Comparison of ENCODE assay signal across 14 cellular contexts in genomic region chr2:19607931-19608762, GRCh38.
DNase-seq lines count a peak whose midpoint lies in the region; ATAC-seq, FAIRE-seq and TF ChIP-seq lines count a peak whose summit lies in the region.
"Had no signal": no experiment of that assay in that cellular context is flagged by ENCODE, and none has a peak within 500 bp of the region (broad histone marks: within the 10 kb centered on the region; RNA-seq: fewer than 3 reads in every experiment).

No MANE protein-coding gene starts in this region.

- H4K91ac ChIP-seq in H9 (ENCODE audit: insufficient read length, low read depth, low read length): no peak overlapping the region

- no peak overlapping the region for H2AK5ac ChIP-seq in H9 (ENCODE audit: insufficient read length, low read length)

- H3K36me3 Mint-ChIP-seq in H9 (ENCODE audit: insufficient read depth in 1 of 3, low read depth in 3 of 3): no peaks in the 10 kb centered on the region
- H3K36me3 Mint-ChIP-seq in T-helper 2 cell treated with Interferon-gamma antibody and Interleukin-4, amounts not matched to agents 5 μg/mL and 100 μg/mL, for 36 hours (ENCODE audit: low read depth): no peaks in the 10 kb centered on the region
- H3K36me3 Mint-ChIP-seq: neural progenitor cell; stimulated activated effector memory CD8-positive, alpha-beta T cell treated with anti-CD3 and anti-CD28 coated beads, Interleukin-12 subunit alpha, Interleukin-12 subunit beta, amount 100 ng/mL, for 72 hours had no signal

- H4K5ac ChIP-seq in H9 (ENCODE audit: insufficient read length, low read depth, low read length): no peak overlapping the region

- no peaks in the 10 kb centered on the region for H3K9me3 ChIP-seq in A549
- no peaks in the 10 kb centered on the region for H3K9me3 ChIP-seq in left lung
- H3K9me3 ChIP-seq in H9 (ENCODE audit: control insufficient read depth, low read depth, low read length): no peaks in the 10 kb centered on the region

- no peaks in the 10 kb centered on the region for H3K9me3 Mint-ChIP-seq in H9
- H3K9me3 Mint-ChIP-seq in T-helper 2 cell treated with Interferon-gamma antibody and Interleukin-4, amounts not matched to agents 5 μg/mL and 100 μg/mL, for 36 hours: peaks cover 3% of the 10 kb centered on the region
- H3K9me3 Mint-ChIP-seq: stimulated activated effector memory CD8-positive, alpha-beta T cell treated with anti-CD3 and anti-CD28 coated beads, Interleukin-12 subunit alpha, Interleukin-12 subunit beta, amount 100 ng/mL, for 72 hours had no signal

- intact Hi-C loops in left lung (cut with DNase I): no loop called here

- no peaks in the 10 kb centered on the region for H4K20me1 ChIP-seq in H9 (ENCODE audit: control insufficient read depth, insufficient read depth, insufficient read length)

- H2BK12ac ChIP-seq in H9 (ENCODE audit: insufficient read length, low read depth, low read length): no peak overlapping the region

- H3K4me2 ChIP-seq in A549: peak overlapping the region; percentile 73
- no peak overlapping the region for H3K4me2 ChIP-seq in H9 (ENCODE audit: insufficient read depth, insufficient read length, low read length)
- H3K4me2 ChIP-seq: neural progenitor cell had no signal

- no peak overlapping the region for H3K56ac ChIP-seq in H9 (ENCODE audit: insufficient read length, low read depth, low read length)

- H3K4me3 ChIP-seq in A549 (no peak overlapping the region), brain microvascular endothelial cell (ENCODE audit: low read depth, low read length) (no peak overlapping the region), left lung (no peak overlapping the region)
- H3K4me3 ChIP-seq: neural progenitor cell had no signal

- H2BK5ac ChIP-seq in H9 (ENCODE audit: insufficient read length, low read length): no peak overlapping the region

- H3K27ac ChIP-seq in A549: peak overlapping the region; percentile 92 to 95
- peak overlapping the region; percentile 67 for H3K27ac ChIP-seq in brain microvascular endothelial cell
- no peak overlapping the region for H3K27ac ChIP-seq in left lung
- no peak overlapping the region for H3K27ac ChIP-seq in H9 (ENCODE audit: insufficient read length, low read depth, low read length)
- H3K27ac ChIP-seq: neural progenitor cell had no signal

- H3K4me1 Mint-ChIP-seq in H9: peaks cover 4 to 6% of the 10 kb centered on the region in 2 experiments
- H3K4me1 Mint-ChIP-seq in T-helper 2 cell treated with Interferon-gamma antibody and Interleukin-4, amounts not matched to agents 5 μg/mL and 100 μg/mL, for 36 hours (ENCODE audit: low read depth): no peaks in the 10 kb centered on the region
- H3K4me1 Mint-ChIP-seq: B cell; neural progenitor cell; stimulated activated effector memory CD8-positive, alpha-beta T cell treated with anti-CD3 and anti-CD28 coated beads, Interleukin-12 subunit alpha, Interleukin-12 subunit beta, amount 100 ng/mL, for 72 hours had no signal

- no peak overlapping the region for H3K27ac Mint-ChIP-seq in H9
- H3K27ac Mint-ChIP-seq in T-helper 2 cell treated with Interferon-gamma antibody and Interleukin-4, amounts not matched to agents 5 μg/mL and 100 μg/mL, for 36 hours: no peak overlapping the region
- H3K27ac Mint-ChIP-seq: activated CD8-positive, alpha-beta T cell treated with anti-CD3 and anti-CD28 coated beads for 36 hours; B cell; neural progenitor cell; stimulated activated effector memory CD8-positive, alpha-beta T cell treated with anti-CD3 and anti-CD28 coated beads, Interleukin-12 subunit alpha, Interleukin-12 subunit beta, amount 100 ng/mL, for 72 hours had no signal

- no peak overlapping the region for H3K18ac ChIP-seq in H9 (ENCODE audit: insufficient read length, low read depth, low read length)

- H3K4me3 Mint-ChIP-seq in H9: no peak overlapping the region
- H3K4me3 Mint-ChIP-seq in T-helper 2 cell treated with Interferon-gamma antibody and Interleukin-4, amounts not matched to agents 5 μg/mL and 100 μg/mL, for 36 hours: no peak overlapping the region
- H3K4me3 Mint-ChIP-seq: activated CD8-positive, alpha-beta T cell treated with anti-CD3 and anti-CD28 coated beads for 36 hours; B cell; neural progenitor cell; stimulated activated effector memory CD8-positive, alpha-beta T cell treated with anti-CD3 and anti-CD28 coated beads, Interleukin-12 subunit alpha, Interleukin-12 subunit beta, amount 100 ng/mL, for 72 hours had no signal

- peak; percentile 77 to 78 for ATAC-seq in A549
- ATAC-seq in left lung: peak; percentile 69
- no peak for ATAC-seq in HG02981 (IDR thresholded peaks at IDR 0.05; ENCODE audit: unreplicated experiment)
- ATAC-seq: activated CD8-positive, alpha-beta T cell treated with anti-CD3 and anti-CD28 coated beads for 36 hours; stimulated activated effector memory CD8-positive, alpha-beta T cell treated with anti-CD3 and anti-CD28 coated beads, Interleukin-12 subunit alpha, Interleukin-12 subunit beta, amount 100 ng/mL, for 72 hours had no signal

- no peak overlapping the region for H2BK20ac ChIP-seq in H9 (ENCODE audit: low read depth, low read length, poor library complexity, severe bottlenecking)

- no peaks in the 10 kb centered on the region for H3K79me2 ChIP-seq in H9 (ENCODE audit: insufficient read depth, low read length)

- H4K8ac ChIP-seq in H9 (replicated peaks; ENCODE audit: insufficient read length, low read depth, low read length): no peak overlapping the region

- no peak overlapping the region for H2BK120ac ChIP-seq in H9 (ENCODE audit: low read depth, low read length, poor library complexity, severe bottlenecking)

- in situ Hi-C loops in brain microvascular endothelial cell (cut with HindIII; ENCODE audit: low pct_ligation_motif_present, low sequenced_read_pairs) (no loop called here), KBM-7 (cut with MboI; ENCODE audit: low pct_unique_long_range_greater_than_20kb, low sequenced_read_pairs) (no loop called here)

- no peak overlapping the region for H2BK15ac ChIP-seq in H9 (ENCODE audit: low read depth, low read length)

- H2AFZ ChIP-seq in H9 (ENCODE audit: low read length): no peak overlapping the region
- H2AFZ ChIP-seq: neural progenitor cell had no signal

- TF ChIP-seq POLR2A in A549 (IDR thresholded peaks at IDR 0.05; ENCODE audit: low read length): no peak

- no peak overlapping the region for H3K23ac ChIP-seq in H9 (ENCODE audit: insufficient read length, low read depth, low read length)

- 20% methylated on average over 4 of the region's 4 CpGs for WGBS in A549 (ENCODE audit: missing lambda C conversion rate)
- no CpG with 5 or more reads among the region's 4 CpGs for WGBS in H9 (ENCODE audit: extremely low coverage, insufficient read length, low lambda C conversion rate)

- H3K36me3 ChIP-seq in brain microvascular endothelial cell (replicated peaks) (no peaks in the 10 kb centered on the region), left lung (no peaks in the 10 kb centered on the region)
- H3K36me3 ChIP-seq: neural progenitor cell had no signal

- no peaks in the 10 kb centered on the region for H3K23me2 ChIP-seq in H9 (ENCODE audit: insufficient read length, low read depth, low read length, poor library complexity, severe bottlenecking)

- H3K4ac ChIP-seq in H9 (ENCODE audit: low read depth, low read length): no peak overlapping the region

- peak; percentile 9 to 54; a peak in 3 of 5 replicates for TF ChIP-seq RAD21 in A549 (conservative IDR thresholded peaks at IDR 0.05 in 1 of 2, IDR thresholded peaks at IDR 0.05 in 1 of 2)

- peak; percentile 55 to 79 for DNase-seq in A549 (ENCODE audit: low read depth in 1 of 2, low spot score in 1 of 2)
- peak; percentile 63 for DNase-seq in HS-27A (ENCODE audit: low read depth)
- DNase-seq in brain microvascular endothelial cell: peak; percentile 71
- DNase-seq in left lung: no peak
- no peak for DNase-seq in H9
- DNase-seq in T-helper 2 cell treated with Interferon-gamma antibody and Interleukin-4, amounts not matched to agents 5 μg/mL and 100 μg/mL, for 36 hours (ENCODE audit: low spot score): no peak
- DNase-seq in KBM-7: no peak
- DNase-seq: activated CD8-positive, alpha-beta T cell treated with anti-CD3 and anti-CD28 coated beads for 36 hours; activated naive CD4-positive, alpha-beta T cell treated with Interleukin-2 at 50 U/mL for 16 hours; NCI-H774 had no signal

- H3K4me1 ChIP-seq in A549 (peaks cover 62% of the 10 kb centered on the region), left lung (no peaks in the 10 kb centered on the region), H9 (ENCODE audit: insufficient read depth, low read length) (no peaks in the 10 kb centered on the region)
- H3K4me1 ChIP-seq: neural progenitor cell had no signal

- H3K79me1 ChIP-seq in H9 (ENCODE audit: insufficient read depth, low read depth, low read length, poor library complexity, severe bottlenecking): no peaks in the 10 kb centered on the region

- H3K27me3 ChIP-seq in brain microvascular endothelial cell (replicated peaks): no peaks in the 10 kb centered on the region
- no peaks in the 10 kb centered on the region for H3K27me3 ChIP-seq in left lung
- H3K27me3 ChIP-seq in H9 (ENCODE audit: insufficient read depth, low read length): no peaks in the 10 kb centered on the region
- H3K27me3 ChIP-seq: neural progenitor cell had no signal

- TF ChIP-seq EP300 in A549 (IDR thresholded peaks at IDR 0.05): peak; percentile 42 to 68; a peak in 3 of 5 replicates

- CTCF ChIA-PET in A549 (lab: Yijun Ruan, JAX): interaction anchor here (0.6 to 1.4 kb wide), 10 partner anchors 12 to 490 kb away, joined by 3 read pairs; no protein-coding TSS in a partner anchor

- TF ChIP-seq CTCF in A549 (IDR thresholded peaks at IDR 0.05) (no peak), brain microvascular endothelial cell (IDR thresholded peaks at IDR 0.05; ENCODE audit: low read depth, low read length, missing control alignments) (no peak), left lung (IDR thresholded peaks at IDR 0.05) (no peak), H9 (conservative IDR thresholded peaks at IDR 0.05) (no peak)

- H3T11ph ChIP-seq in H9 (ENCODE audit: low read length): no peak overlapping the region

- no peak overlapping the region for H3K14ac ChIP-seq in H9 (ENCODE audit: insufficient read depth, low read length)

- no peak for FAIRE-seq in A549 (lab: Jason Lieb, UNC)

- no peak overlapping the region for H3K9ac ChIP-seq in H9 (ENCODE audit: extremely low read depth, insufficient read length, low read length)
- H3K9ac ChIP-seq: neural progenitor cell had no signal

- POLR2A ChIA-PET in A549 (lab: Yijun Ruan, JAX): no interaction called here

- H3K27me3 Mint-ChIP-seq in H9 (ENCODE audit: low read depth): peaks cover 9% of the 10 kb centered on the region
- peaks cover 2% of the 10 kb centered on the region for H3K27me3 Mint-ChIP-seq in T-helper 2 cell treated with Interferon-gamma antibody and Interleukin-4, amounts not matched to agents 5 μg/mL and 100 μg/mL, for 36 hours (ENCODE audit: low read depth)

TF ChIP-seq in A549, 52 proteins besides CTCF, POLR2A, EP300 and RAD21 (continues in another document):
- TF ChIP-seq ZNF302 (CRISPR knock-in tag; IDR thresholded peaks at IDR 0.05) (no peak), POLR2AphosphoS2 (conservative IDR thresholded peaks at IDR 0.05; ENCODE audit: low read length) (no peak)

Comparison
In these comparisons a context has a peak if more than half of its experiments do, and no peak if none do; other contexts are left out.
1. DNase-seq: peak in A549 (2 of 2), HS-27A (single experiment) and brain microvascular endothelial cell (single experiment); none in left lung (0 of 2), H9 (single experiment), T-helper 2 cell treated with Interferon-gamma antibody and Interleukin-4, amounts not matched to agents 5 μg/mL and 100 μg/mL, for 36 hours (single experiment) and KBM-7 (single experiment).
2. H3K27ac ChIP-seq: peak in A549 (2 of 2) and brain microvascular endothelial cell (single experiment); none in left lung (0 of 2) and H9 (single experiment).